In the genomic region with DNA sequence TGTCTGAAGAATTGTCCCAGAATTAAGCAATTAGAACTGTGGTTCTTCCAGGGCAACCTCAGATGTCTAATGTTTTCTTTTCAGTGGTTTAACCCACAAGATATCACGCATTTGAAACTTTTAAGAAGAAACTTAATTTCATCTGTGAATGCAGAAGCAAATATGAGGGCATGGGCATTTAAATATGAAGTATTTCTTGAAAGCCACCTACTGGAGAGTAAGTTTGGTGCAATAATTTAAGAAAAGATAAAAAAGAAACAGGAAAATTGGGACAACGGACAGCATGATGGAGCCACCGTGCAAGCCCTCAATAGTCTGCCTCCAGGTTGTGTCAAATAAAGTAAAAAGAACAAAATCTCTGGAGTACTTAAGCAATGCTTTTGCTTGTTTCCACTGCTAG, we compare ENCODE assay signal across 16 cellular contexts. TPM values are rescaled to one million over a fixed set of nuclear protein-coding genes. Genes with fewer than 3 reads are reported as not detected.
DNase-seq lines count a peak whose midpoint lies in the region; TF ChIP-seq lines count a peak whose summit lies in the region.
"Had no signal": no experiment of that assay in that cellular context is flagged by ENCODE, and none has a peak within 500 bp of the region (broad histone marks: within the 10 kb centered on the region; RNA-seq: fewer than 3 reads in every experiment).

No MANE protein-coding gene starts in this region.

- BruUV-seq in MCF 10A (replicated peaks; lab: Mats Ljungman, UMichigan) (no TSS peak), OCI-LY7 (replicated peaks; lab: Mats Ljungman, UMichigan) (no TSS peak)

- TF ChIP-seq POLR2A in breast epithelium (IDR thresholded peaks at IDR 0.05) = no peak

- no peak overlapping the region for H3K4me3 ChIP-seq in breast epithelium
- no peak overlapping the region for H3K4me3 ChIP-seq in OCI-LY7 (ENCODE audit: low read depth, low read length, poor library complexity, severe bottlenecking)
- H3K4me3 ChIP-seq in fibroblast of mammary gland (ENCODE audit: control insufficient read depth, low read depth, low read length) = no peak overlapping the region
- no peak overlapping the region for H3K4me3 ChIP-seq in colonic mucosa
- H3K4me3 ChIP-seq: uterus had no signal

- no peaks in the 10 kb centered on the region for H3K79me2 ChIP-seq in OCI-LY7 (ENCODE audit: insufficient read depth, low read depth, low read length)

- H3K9me3 Mint-ChIP-seq in MCF 10A (ENCODE audit: unreplicated experiment) = no peaks in the 10 kb centered on the region
- no peaks in the 10 kb centered on the region for H3K9me3 Mint-ChIP-seq in type B pancreatic cell
- H3K9me3 Mint-ChIP-seq: activated naive CD4-positive, alpha-beta T cell treated with anti-CD3 and anti-CD28 coated beads, Interleukin-2, amount 10 ng/mL, durations not matched to agents 7 days and 5 days; brain had no signal

- H3K27me3 ChIP-seq in breast epithelium (no peaks in the 10 kb centered on the region), colonic mucosa (no peaks in the 10 kb centered on the region)
- H3K27me3 ChIP-seq: uterus had no signal

- H3K36me3 ChIP-seq in breast epithelium (no peaks in the 10 kb centered on the region), OCI-LY7 (ENCODE audit: insufficient read depth, low read length) (no peaks in the 10 kb centered on the region), colonic mucosa (no peaks in the 10 kb centered on the region)
- H3K36me3 ChIP-seq: uterus had no signal

- H3K4me1 ChIP-seq in breast epithelium = no peaks in the 10 kb centered on the region
- no peaks in the 10 kb centered on the region for H3K4me1 ChIP-seq in OCI-LY7 (ENCODE audit: insufficient read depth, low read length, poor library complexity, severe bottlenecking)
- no peaks in the 10 kb centered on the region for H3K4me1 ChIP-seq in colonic mucosa
- H3K4me1 ChIP-seq: uterus had no signal

- intact Hi-C loops in MCF 10A (cut with micrococcal nuclease) (no loop called here), breast epithelium (cut with DNase I; ENCODE audit: low total_unique reads) (loop anchor here (5.0 kb wide), 1 partner anchor 518 kb away; no protein-coding TSS in a partner anchor), OCI-LY7 (cut with micrococcal nuclease; ENCODE audit: unreplicated experiment) (loop anchor here (10.0 kb wide), 1 partner anchor 695 kb away; no protein-coding TSS in a partner anchor), colonic mucosa (cut with DNase I) (no loop called here)

- POLR2A ChIA-PET in MCF 10A (lab: Yijun Ruan, JAX) = no interaction called here
- POLR2A ChIA-PET in OCI-LY7 (lab: Charles Lee) = interaction anchor here (0.7 to 1.4 kb wide), 2 partner anchors 12 to 147 kb away, joined by 3 to 4 read pairs; no protein-coding TSS in a partner anchor

- no peak overlapping the region for H3K4me2 ChIP-seq in OCI-LY7 (ENCODE audit: low read length)

- H3K4me3 Mint-ChIP-seq in MCF 10A (ENCODE audit: unreplicated experiment) (no peak overlapping the region), type B pancreatic cell (no peak overlapping the region)
- H3K4me3 Mint-ChIP-seq: activated naive CD4-positive, alpha-beta T cell treated with anti-CD3 and anti-CD28 coated beads, Interleukin-2, amount 10 ng/mL, durations not matched to agents 7 days and 5 days had no signal

- H3K9me3 ChIP-seq in breast epithelium (no peaks in the 10 kb centered on the region), OCI-LY7 (ENCODE audit: low read length) (no peaks in the 10 kb centered on the region), colonic mucosa (no peaks in the 10 kb centered on the region)
- H3K9me3 ChIP-seq: uterus had no signal

- H3K27ac Mint-ChIP-seq in MCF 10A (ENCODE audit: low read depth, unreplicated experiment) (no peak overlapping the region), type B pancreatic cell (no peak overlapping the region)
- H3K27ac Mint-ChIP-seq: activated naive CD4-positive, alpha-beta T cell treated with anti-CD3 and anti-CD28 coated beads, Interleukin-2, amount 10 ng/mL, durations not matched to agents 7 days and 5 days had no signal

- DNase-seq in MCF 10A (ENCODE audit: unreplicated experiment) (no peak), breast epithelium (ENCODE audit: low spot score in 2 of 2) (no peak), OCI-LY7 (ENCODE audit: low spot score) (no peak), fibroblast of mammary gland (ENCODE audit: low read depth) (no peak), type B pancreatic cell (ENCODE audit: extremely low spot score, unreplicated experiment) (no peak), kidney glomerular epithelial cell (lab: John Stamatoyannopoulos, UW) (no peak), colonic mucosa (no peak)
- no peak for DNase-seq in activated CD4-positive, alpha-beta T cell treated with anti-CD3 and anti-CD28 coated beads for 4 hours
- DNase-seq: activated CD4-positive, alpha-beta T cell treated with anti-CD3 and anti-CD28 coated beads, Interleukin-2, amount 50 U/mL, for 4 hours; activated naive CD4-positive, alpha-beta T cell treated with anti-CD3 and anti-CD28 coated beads, Interleukin-2, amount 10 ng/mL, durations not matched to agents 7 days and 5 days; NCI-H1092 treated with DMSO at 0.1 percent for 48 hours; NCI-H2171; NCI-H748 treated with DMSO at 0.1 percent for 48 hours; stimulated activated CD4-positive, alpha-beta T cell treated with anti-CD3 and anti-CD28 coated beads, Interleukin-4, amount 100 ng/mL, for 1 hour; uterus had no signal

- H3K36me3 Mint-ChIP-seq in MCF 10A (ENCODE audit: insufficient read depth, unreplicated experiment) (no peaks in the 10 kb centered on the region), type B pancreatic cell (no peaks in the 10 kb centered on the region)
- H3K36me3 Mint-ChIP-seq: activated naive CD4-positive, alpha-beta T cell treated with anti-CD3 and anti-CD28 coated beads, Interleukin-2, amount 10 ng/mL, durations not matched to agents 7 days and 5 days; brain had no signal

- CTCF ChIA-PET in MCF 10A (lab: Yijun Ruan, JAX) = interaction anchor here (1.1 kb wide), 1 partner anchor 13 kb away, joined by 5 read pairs; no protein-coding TSS in a partner anchor
- CTCF ChIA-PET in OCI-LY7 (lab: Charles Lee; ENCODE audit: unreplicated experiment) = no interaction called here

- H3K4me1 Mint-ChIP-seq in MCF 10A (ENCODE audit: insufficient read depth, unreplicated experiment) (no peaks in the 10 kb centered on the region), type B pancreatic cell (ENCODE audit: unreplicated experiment) (no peaks in the 10 kb centered on the region)
- H3K4me1 Mint-ChIP-seq: activated naive CD4-positive, alpha-beta T cell treated with anti-CD3 and anti-CD28 coated beads, Interleukin-2, amount 10 ng/mL, durations not matched to agents 7 days and 5 days had no signal

- H2AFZ ChIP-seq in OCI-LY7 (ENCODE audit: low read length) = no peak overlapping the region

- no peak overlapping the region for H3K9ac ChIP-seq in colonic mucosa (ENCODE audit: low read depth in 2 of 2, low read length in 2 of 2)

- H3K27ac ChIP-seq in breast epithelium = no peak overlapping the region
- no peak overlapping the region for H3K27ac ChIP-seq in OCI-LY7 (ENCODE audit: low read depth, low read length, poor library complexity, severe bottlenecking)
- H3K27ac ChIP-seq in colonic mucosa = no peak overlapping the region
- H3K27ac ChIP-seq: uterus had no signal

- TF ChIP-seq CTCF in MCF 10A (IDR thresholded peaks at IDR 0.05; ENCODE audit: unreplicated experiment) (peak; percentile 6), breast epithelium (IDR thresholded peaks at IDR 0.05) (no peak), OCI-LY7 (conservative IDR thresholded peaks at IDR 0.05; ENCODE audit: low read length) (peak; percentile 61), fibroblast of mammary gland (conservative IDR thresholded peaks at IDR 0.05; ENCODE audit: control insufficient read depth, insufficient read depth, low read depth, low read length) (peak; percentile 27), type B pancreatic cell (conservative IDR thresholded peaks at IDR 0.05) (peak; percentile 50), colonic mucosa (IDR thresholded peaks at IDR 0.05) (no peak)

- no peaks in the 10 kb centered on the region for H3K9me2 ChIP-seq in OCI-LY7 (ENCODE audit: insufficient read depth, low read length)

- H4K20me1 ChIP-seq in OCI-LY7 (ENCODE audit: insufficient read depth, low read length) = no peaks in the 10 kb centered on the region

- peaks cover 44% of the 10 kb centered on the region for H3K27me3 Mint-ChIP-seq in MCF 10A (ENCODE audit: insufficient read depth, unreplicated experiment)
- peaks cover 16% of the 10 kb centered on the region for H3K27me3 Mint-ChIP-seq in type B pancreatic cell
- H3K27me3 Mint-ChIP-seq: brain had no signal

RNA-seq across cellular contexts. Expression of a gene that starts 1.2 kb away (rescaled TPM):
- total RNA-seq in MCF 10A (2022) (not detected in 2 replicates), breast epithelium (not detected), OCI-LY7 (2022) (not detected in 2 replicates), type B pancreatic cell (ENCODE audit: low replicate concordance) (0.45 and 2.3 TPM in 2 replicates), colonic mucosa (not detected)
- 4.7 and 5.4 TPM in 2 replicates for total RNA-seq in OCI-LY7 (2014; rRNA removed; shearing (Covaris generic))

RNA-seq across cellular contexts. Expression of a gene that starts 51.6 kb away (rescaled TPM):
- total RNA-seq in MCF 10A (2022) (not detected in 2 replicates), breast epithelium (not detected), OCI-LY7 (2022) (not detected in 2 replicates), type B pancreatic cell (ENCODE audit: low replicate concordance) (0.82 and 6.1 TPM in 2 replicates), colonic mucosa (not detected)
- total RNA-seq in OCI-LY7 (2014; rRNA removed; shearing (Covaris generic)) = not detected in 2 replicates
- total RNA-seq: uterus had no signal

Comparison
In these comparisons a context has a peak if more than half of its experiments do, and no peak if none do; other contexts are left out.
1. CTCF ChIP-seq: peak in MCF 10A (single experiment), OCI-LY7 (single experiment), fibroblast of mammary gland (single experiment) and type B pancreatic cell (single experiment); none in breast epithelium (0 of 3) and colonic mucosa (single experiment).
2. intact Hi-C loops: an anchor here in breast epithelium (5.0 kb wide) and OCI-LY7 (10.0 kb wide); none called in MCF 10A and colonic mucosa.